ENCODE assay signal across 1 cellular context in the genomic region with DNA sequence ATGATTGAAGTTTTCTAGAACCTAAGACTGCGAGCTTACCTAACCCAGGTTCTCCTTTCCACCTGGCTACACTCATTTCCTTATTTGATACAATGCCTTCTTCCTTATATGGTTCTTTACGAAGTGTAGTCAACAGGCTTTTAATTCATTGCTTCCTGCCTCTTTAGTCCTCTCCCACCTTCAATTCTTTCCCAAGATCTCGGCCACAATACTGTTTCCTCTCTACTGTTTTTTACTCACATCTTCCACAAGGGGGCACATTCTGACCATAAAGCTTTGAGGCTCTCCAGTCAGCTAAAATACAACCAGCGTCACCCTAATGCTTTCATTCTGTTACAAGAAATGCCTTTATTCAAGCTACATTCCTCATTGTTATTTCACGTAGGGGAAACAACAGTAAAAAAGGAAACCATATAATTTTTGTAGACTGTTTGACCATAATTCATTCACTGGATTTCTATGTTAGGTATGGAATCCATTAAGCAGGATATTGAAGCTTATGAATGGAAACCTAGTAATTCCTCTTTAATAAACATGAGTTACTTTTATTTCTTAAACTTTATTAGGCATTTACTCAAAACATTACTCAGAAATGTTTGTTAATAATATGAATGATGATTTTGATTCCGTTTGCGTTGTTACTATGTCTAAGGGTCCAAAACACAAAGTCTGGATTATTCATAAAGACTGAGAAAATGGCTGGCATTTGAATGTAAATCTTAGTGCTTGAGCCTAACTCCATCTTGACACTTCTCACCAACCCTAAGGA.
TF ChIP-seq lines count a peak whose summit lies in the region.

No MANE protein-coding gene starts in this region.

TF ChIP-seq in GM23338, 12 proteins besides CTCF, POLR2A, EP300 and RAD21 (continued from another document):
- TF ChIP-seq, protein P1, sequence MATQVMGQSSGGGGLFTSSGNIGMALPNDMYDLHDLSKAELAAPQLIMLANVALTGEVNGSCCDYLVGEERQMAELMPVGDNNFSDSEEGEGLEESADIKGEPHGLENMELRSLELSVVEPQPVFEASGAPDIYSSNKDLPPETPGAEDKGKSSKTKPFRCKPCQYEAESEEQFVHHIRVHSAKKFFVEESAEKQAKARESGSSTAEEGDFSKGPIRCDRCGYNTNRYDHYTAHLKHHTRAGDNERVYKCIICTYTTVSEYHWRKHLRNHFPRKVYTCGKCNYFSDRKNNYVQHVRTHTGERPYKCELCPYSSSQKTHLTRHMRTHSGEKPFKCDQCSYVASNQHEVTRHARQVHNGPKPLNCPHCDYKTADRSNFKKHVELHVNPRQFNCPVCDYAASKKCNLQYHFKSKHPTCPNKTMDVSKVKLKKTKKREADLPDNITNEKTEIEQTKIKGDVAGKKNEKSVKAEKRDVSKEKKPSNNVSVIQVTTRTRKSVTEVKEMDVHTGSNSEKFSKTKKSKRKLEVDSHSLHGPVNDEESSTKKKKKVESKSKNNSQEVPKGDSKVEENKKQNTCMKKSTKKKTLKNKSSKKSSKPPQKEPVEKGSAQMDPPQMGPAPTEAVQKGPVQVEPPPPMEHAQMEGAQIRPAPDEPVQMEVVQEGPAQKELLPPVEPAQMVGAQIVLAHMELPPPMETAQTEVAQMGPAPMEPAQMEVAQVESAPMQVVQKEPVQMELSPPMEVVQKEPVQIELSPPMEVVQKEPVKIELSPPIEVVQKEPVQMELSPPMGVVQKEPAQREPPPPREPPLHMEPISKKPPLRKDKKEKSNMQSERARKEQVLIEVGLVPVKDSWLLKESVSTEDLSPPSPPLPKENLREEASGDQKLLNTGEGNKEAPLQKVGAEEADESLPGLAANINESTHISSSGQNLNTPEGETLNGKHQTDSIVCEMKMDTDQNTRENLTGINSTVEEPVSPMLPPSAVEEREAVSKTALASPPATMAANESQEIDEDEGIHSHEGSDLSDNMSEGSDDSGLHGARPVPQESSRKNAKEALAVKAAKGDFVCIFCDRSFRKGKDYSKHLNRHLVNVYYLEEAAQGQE (IDR thresholded peaks at IDR 0.05; ENCODE audit: unreplicated experiment): no peak
- TF ChIP-seq ZNF331 (CRISPR knock-in tag; IDR thresholded peaks at IDR 0.05; ENCODE audit: low read depth): no peak
